Comparison of ENCODE assay signal across 17 cellular contexts in the genomic region with DNA sequence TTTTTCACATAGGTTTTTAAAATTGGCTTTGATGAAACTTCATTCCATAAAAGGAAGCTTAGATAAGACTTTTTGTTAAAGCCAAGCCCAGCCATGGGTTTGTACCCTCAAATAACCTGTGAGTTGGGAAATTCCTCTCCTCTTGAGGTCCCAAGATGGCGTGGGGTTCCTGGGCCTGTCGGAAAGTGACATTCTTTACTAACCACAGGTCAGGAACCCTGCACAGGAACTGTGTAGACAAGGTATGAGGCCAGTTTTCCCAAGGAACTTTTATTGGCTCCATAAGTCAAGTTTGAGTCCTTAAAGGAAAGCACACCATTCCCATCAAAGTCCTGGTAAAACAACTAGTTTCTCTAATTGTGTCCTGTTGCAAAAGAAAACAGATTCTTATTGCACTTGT.
"Had no signal": no experiment of that assay in that cellular context is flagged by ENCODE, and none has a peak within 500 bp of the region (broad histone marks: within the 10 kb centered on the region; RNA-seq: fewer than 3 reads in every experiment).

No MANE protein-coding gene starts in this region.

- H3K27ac ChIP-seq: coronary artery, foreskin keratinocyte, hepatocyte, sigmoid colon, skin epidermis had no signal

- DNase-seq: effector CD8-positive, alpha-beta T cell; foreskin keratinocyte; head of caudate nucleus; left colon; natural killer cell; posterior cingulate gyrus; sigmoid colon; stimulated activated CD4-positive, alpha-beta T cell treated with anti-CD3 and anti-CD28 coated beads, Interleukin-2, amount 100 ng/mL, for 24 hours; stimulated activated CD4-positive, alpha-beta T cell treated with anti-CD3 and anti-CD28 coated beads, Interleukin-4, amount 100 ng/mL, for 4 hours; stimulated activated naive B cell treated with anti-CD40 and anti-IgM and Interleukin-4, amounts not matched to agents 10 μg/mL and 1 μg/mL and 100 μg/mL, for 72 hours had no signal

- H3K27me3 Mint-ChIP-seq: stimulated activated naive B cell treated with anti-CD40 and anti-IgM and Interleukin-4, amounts not matched to agents 10 μg/mL and 1 μg/mL and 100 μg/mL, for 72 hours; type B pancreatic cell had no signal

- FAIRE-seq: urothelium cell line had no signal

- H3K4me3 ChIP-seq: coronary artery, hepatocyte, sigmoid colon, skin epidermis had no signal

- H3K4me1 Mint-ChIP-seq: mesothelial cell of epicardium, neural crest cell had no signal

- H3K27ac Mint-ChIP-seq: mesothelial cell of epicardium, type B pancreatic cell had no signal

- H3K27me3 ChIP-seq: foreskin keratinocyte, hepatocyte, sigmoid colon had no signal

- H3K4me3 Mint-ChIP-seq: mesothelial cell of epicardium; natural killer cell; neural crest cell; stimulated activated naive B cell treated with anti-CD40 and anti-IgM and Interleukin-4, amounts not matched to agents 10 μg/mL and 1 μg/mL and 100 μg/mL, for 72 hours; type B pancreatic cell had no signal

- H3K4me2 ChIP-seq: hepatocyte had no signal

- H3K36me3 ChIP-seq: sigmoid colon had no signal

- H3K4me1 ChIP-seq: sigmoid colon had no signal

- H2AFZ ChIP-seq: hepatocyte had no signal
